Comparison of ENCODE assay signal across 8 cellular contexts in genomic region chr14:102917469-102918211, GRCh38. TPM values are rescaled to one million over a fixed set of nuclear protein-coding genes. Genes with fewer than 3 reads are reported as not detected.
DNase-seq lines count a peak whose midpoint lies in the region; ATAC-seq and TF ChIP-seq lines count a peak whose summit lies in the region.

No MANE protein-coding gene starts in this region.

- H3F3A ChIP-seq in OCI-LY1 (ENCODE audit: insufficient read depth, low read length) = no peaks in the 10 kb centered on the region

- peak overlapping the region; percentile 94 for H3K27ac ChIP-seq in OCI-LY1 (ENCODE audit: low read depth, low read length, poor library complexity, severe bottlenecking)
- H3K27ac ChIP-seq in foreskin keratinocyte = no peak overlapping the region

- H4K20me1 ChIP-seq in OCI-LY1 (ENCODE audit: insufficient read depth, low read length) = no peaks in the 10 kb centered on the region

- H3K36me3 ChIP-seq in OCI-LY1 (ENCODE audit: insufficient read depth, low read length) = no peaks in the 10 kb centered on the region; the same call in 1 of the 2 replicates

- no peaks in the 10 kb centered on the region for H3K27me3 ChIP-seq in OCI-LY1 (ENCODE audit: insufficient read depth, low read length)
- peaks cover 15% of the 10 kb centered on the region for H3K27me3 ChIP-seq in foreskin keratinocyte

- no peaks in the 10 kb centered on the region for H3K79me2 ChIP-seq in OCI-LY1 (ENCODE audit: insufficient read depth, low read length)

- DNase-seq in activated gamma-delta T cell treated with Interleukin-2 at 50 U/mL for 16 hours (peak; percentile 61), activated gamma-delta T cell (lab: John Stamatoyannopoulos, UW) (no peak), activated T-helper 1 cell treated with Interleukin-2 at 50 U/mL for 16 hours (ENCODE audit: low read depth) (peak; percentile 16), foreskin keratinocyte (no peak), sciatic nerve (ENCODE audit: low spot score) (peak; percentile 77), occipital lobe (lab: John Stamatoyannopoulos, UW) (no peak)

- peak overlapping the region; percentile 23; the same call in 1 of the 2 replicates for H3K4me2 ChIP-seq in OCI-LY1 (ENCODE audit: low read length)

- H3K4me1 ChIP-seq in OCI-LY1 (ENCODE audit: insufficient read depth, low read length, severe bottlenecking) = peaks cover 54% of the 10 kb centered on the region
- H3K4me1 ChIP-seq in foreskin keratinocyte = no peaks in the 10 kb centered on the region

- no peaks in the 10 kb centered on the region for H3K9me2 ChIP-seq in OCI-LY1 (ENCODE audit: low read depth, low read length)

- intact Hi-C loops in sciatic nerve (cut with DNase I) = loop anchor here (10.0 kb wide), 1 partner anchor 223 kb away; no protein-coding TSS in a partner anchor

- peak; percentile 65 for TF ChIP-seq CTCF in OCI-LY1 (IDR thresholded peaks at IDR 0.05; ENCODE audit: low read length)
- TF ChIP-seq CTCF in foreskin keratinocyte (conservative IDR thresholded peaks at IDR 0.05) = peak; percentile 71

- no peak overlapping the region for H3K4me3 ChIP-seq in OCI-LY1 (ENCODE audit: low read depth, low read length, poor library complexity, severe bottlenecking)

- no peaks in the 10 kb centered on the region for H3K9me3 ChIP-seq in OCI-LY1 (ENCODE audit: low read length)

- H2AFZ ChIP-seq in OCI-LY1 (ENCODE audit: low read length) = no peak overlapping the region

- ATAC-seq in foreskin keratinocyte = no peak
- peak; percentile 56 for ATAC-seq in sciatic nerve
- no peak for ATAC-seq in GM19452 (IDR thresholded peaks at IDR 0.05; ENCODE audit: unreplicated experiment)

- peak overlapping the region; percentile 44; the same call in 1 of the 2 replicates for H3K9ac ChIP-seq in OCI-LY1 (ENCODE audit: low read length)

RNA-seq across cellular contexts. Expression of gene AMN, which starts 4.8 kb away (rescaled TPM):
- total RNA-seq in foreskin keratinocyte (0.44 and 0.63 TPM in 2 replicates), sciatic nerve (0.40 TPM), occipital lobe (not detected)
- 0.56 and 0.77 TPM in 2 replicates for polyA plus RNA-seq in foreskin keratinocyte

Comparison
In these comparisons a context has a peak if more than half of its experiments do, and no peak if none do; other contexts are left out.
1. DNase-seq: peak in activated gamma-delta T cell treated with Interleukin-2 at 50 U/mL for 16 hours (single experiment), activated T-helper 1 cell treated with Interleukin-2 at 50 U/mL for 16 hours (single experiment) and sciatic nerve (single experiment); none in activated gamma-delta T cell (single experiment), foreskin keratinocyte (0 of 2) and occipital lobe (single experiment).